Comparison of ENCODE assay signal across 8 cellular contexts in genomic region chr15:68821898-68822380, GRCh38. TPM values are rescaled to one million over a fixed set of nuclear protein-coding genes. Genes with fewer than 3 reads are reported as not detected.
DNase-seq lines count a peak whose midpoint lies in the region; ATAC-seq and TF ChIP-seq lines count a peak whose summit lies in the region.

No MANE protein-coding gene starts in this region.

- H3K9me3 ChIP-seq in esophagus squamous epithelium, result no peaks in the 10 kb centered on the region
- no peaks in the 10 kb centered on the region for H3K9me3 ChIP-seq in psoas muscle

- H3K27ac ChIP-seq in esophagus squamous epithelium (peak overlapping the region; percentile 93 to 98 (median 97)), psoas muscle (peak overlapping the region; percentile 99)

- H3K4me3 ChIP-seq in esophagus squamous epithelium (peak overlapping the region; percentile 83 to 98 (median 91)), psoas muscle (peak overlapping the region; percentile 86)

- H3K27me3 ChIP-seq in esophagus squamous epithelium (no peaks in the 10 kb centered on the region), psoas muscle (ENCODE audit: insufficient read depth in 3 of 3, low read length in 2 of 3) (no peaks in the 10 kb centered on the region)

- intact Hi-C loops in esophagus squamous epithelium (cut with DNase I) (loop anchor here (5.0 kb wide), 1 partner anchor 35 kb away; no protein-coding TSS in a partner anchor), psoas muscle (cut with DNase I) (loop anchor here (2.0 to 10.0 kb wide), 4 partner anchors 27 to 545 kb away; partner anchors contain the start of gene FEM1B (in 1 of the 2))

- ATAC-seq in psoas muscle (no peak), GM19351 (IDR thresholded peaks at IDR 0.05; ENCODE audit: unreplicated experiment) (no peak)

- DNase-seq in A172 (ENCODE audit: low spot score) (peak; percentile 16), GM13977 (ENCODE audit: low spot score) (peak; percentile 37), SW480 (ENCODE audit: low spot score) (peak; percentile 35), esophagus squamous epithelium (lab: John Stamatoyannopoulos, UW) (no peak), psoas muscle (no peak), putamen (ENCODE audit: low spot score) (no peak), NCI-H1436 (lab: John Stamatoyannopoulos, UW) (no peak)

- H3K36me3 ChIP-seq in esophagus squamous epithelium (no peaks in the 10 kb centered on the region), psoas muscle (ENCODE audit: insufficient read depth in 1 of 2, low read depth in 1 of 2) (no peaks in the 10 kb centered on the region)

- WGBS in esophagus squamous epithelium, 2 donors, result 7% methylated on average over 13 of the region's 13 CpGs
- WGBS in psoas muscle, 3 donors, result 5 to 13% (median 7%) methylated on average over 13 of the region's 13 CpGs

- TF ChIP-seq CTCF in GM13977 (IDR thresholded peaks at IDR 0.05; ENCODE audit: extremely low read depth, insufficient read depth, missing control alignments) (no peak), esophagus squamous epithelium (IDR thresholded peaks at IDR 0.05) (no peak), psoas muscle (IDR thresholded peaks at IDR 0.05) (no peak)

- H3K4me1 ChIP-seq in esophagus squamous epithelium (peaks cover under 1 to 17% (median 6%) of the 10 kb centered on the region in 3 donors), psoas muscle (peaks cover 6% of the 10 kb centered on the region)

- TF ChIP-seq POLR2A in esophagus squamous epithelium (IDR thresholded peaks at IDR 0.05), result no peak

- in situ Hi-C loops in GM13977 (cut with MboI; ENCODE audit: low pct_unique_long_range_greater_than_20kb, low sequenced_read_pairs, unreplicated experiment), result no loop called here

RNA-seq across cellular contexts. Expression of gene ANP32A, which starts 1.2 kb away (rescaled TPM):
- total RNA-seq in A172 (2014; rRNA removed; shearing (Covaris generic)), result 70.4 and 72.6 TPM in 2 replicates
- total RNA-seq in esophagus squamous epithelium (10 to 100 TPM; 40.1 to 71.5 (median 43.8) TPM), psoas muscle (10 to 100 TPM; 56.7 to 89.2 (median 83.3) TPM)
- 10 to 100 TPM; 79.4 to 98.2 (median 89.6) TPM for polyA plus RNA-seq in psoas muscle

Comparison
In these comparisons a context has a peak if more than half of its experiments do, and no peak if none do; other contexts are left out.
1. DNase-seq: peak in A172 (single experiment), GM13977 (single experiment) and SW480 (single experiment); none in esophagus squamous epithelium (single experiment), psoas muscle (0 of 2), putamen (single experiment) and NCI-H1436 (single experiment).